ENCODE assay signal across 12 cellular contexts in the genomic region with DNA sequence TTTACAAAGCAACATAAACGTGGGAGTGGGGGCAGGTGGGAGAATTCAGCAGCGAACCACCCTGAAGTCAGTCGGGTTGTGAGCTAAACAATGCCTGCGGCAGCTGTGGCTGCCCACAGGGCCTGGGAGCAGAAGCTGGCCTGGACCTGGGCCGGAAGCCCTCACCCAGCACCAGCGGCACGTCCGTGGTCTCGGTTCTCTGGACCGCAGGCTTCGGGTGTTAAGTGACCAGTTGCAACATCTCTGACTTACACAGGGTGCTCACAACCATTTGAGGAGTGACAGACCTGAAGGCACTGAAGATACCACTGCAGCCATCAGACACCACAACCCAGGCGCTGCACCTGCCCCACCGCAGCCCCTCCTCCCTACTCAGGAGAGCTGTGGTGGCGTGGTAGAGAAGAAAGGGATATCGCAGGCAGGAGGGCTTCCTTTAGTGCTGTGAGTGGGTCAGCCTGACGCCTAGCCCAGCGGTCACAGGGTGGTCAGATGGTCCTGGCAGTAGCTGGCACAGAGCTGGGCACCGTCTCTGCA. TPM values are rescaled to one million over a fixed set of nuclear protein-coding genes. Genes with fewer than 3 reads are reported as not detected.
"Had no signal": no experiment of that assay in that cellular context is flagged by ENCODE, and none has a peak within 500 bp of the region (broad histone marks: within the 10 kb centered on the region; RNA-seq: fewer than 3 reads in every experiment).

No MANE protein-coding gene starts in this region.

- H3K27me3 Mint-ChIP-seq: stimulated activated memory B cell treated with anti-CD40 and anti-IgM and Interleukin-4, amounts not matched to agents 10 μg/mL and 1 μg/mL and 100 μg/mL, for 72 hours had no signal

- H3K9me3 Mint-ChIP-seq: activated naive CD4-positive, alpha-beta T cell treated with anti-CD3 and anti-CD28 coated beads, Interleukin-2, amount 10 ng/mL, durations not matched to agents 7 days and 5 days; activated T-helper 2 cell treated with anti-CD3 and anti-CD28 coated beads, Interferon-gamma antibody, Interleukin-2, Interleukin-4, amounts not matched to agents 10 μg/mL and 5 μg/mL and 100 μg/mL, durations not matched to agents 14 hours and 24 hours and 36 hours; stimulated activated memory B cell treated with anti-CD40 and anti-IgM and Interleukin-4, amounts not matched to agents 10 μg/mL and 1 μg/mL and 100 μg/mL, for 72 hours had no signal

- H3K4me3 ChIP-seq: colonic mucosa, esophagus squamous epithelium had no signal

- H3K27ac Mint-ChIP-seq: activated naive CD4-positive, alpha-beta T cell treated with anti-CD3 and anti-CD28 coated beads, Interleukin-2, amount 10 ng/mL, durations not matched to agents 7 days and 5 days; activated T-helper 2 cell treated with anti-CD3 and anti-CD28 coated beads, Interferon-gamma antibody, Interleukin-2, Interleukin-4, amounts not matched to agents 10 μg/mL and 5 μg/mL and 100 μg/mL, durations not matched to agents 14 hours and 24 hours and 36 hours; stimulated activated memory B cell treated with anti-CD40 and anti-IgM and Interleukin-4, amounts not matched to agents 10 μg/mL and 1 μg/mL and 100 μg/mL, for 72 hours had no signal

- H3K36me3 ChIP-seq: colonic mucosa, esophagus squamous epithelium had no signal

- H3K9me3 ChIP-seq: colonic mucosa, esophagus squamous epithelium had no signal

- H3K4me1 ChIP-seq: colonic mucosa had no signal

- H3K4me3 Mint-ChIP-seq: activated naive CD4-positive, alpha-beta T cell treated with anti-CD3 and anti-CD28 coated beads, Interleukin-2, amount 10 ng/mL, durations not matched to agents 7 days and 5 days; stimulated activated memory B cell treated with anti-CD40 and anti-IgM and Interleukin-4, amounts not matched to agents 10 μg/mL and 1 μg/mL and 100 μg/mL, for 72 hours had no signal

- H3K36me3 Mint-ChIP-seq: activated naive CD4-positive, alpha-beta T cell treated with anti-CD3 and anti-CD28 coated beads, Interleukin-2, amount 10 ng/mL, durations not matched to agents 7 days and 5 days had no signal

- DNase-seq: activated naive CD4-positive, alpha-beta T cell treated with anti-CD3 and anti-CD28 coated beads, Interleukin-2, amount 10 ng/mL, durations not matched to agents 7 days and 5 days; caudate nucleus; colonic mucosa; esophagus squamous epithelium; foreskin fibroblast; left colon; posterior cingulate gyrus; T-helper 2 cell; trophoblast cell had no signal

- H3K27ac ChIP-seq: colonic mucosa, esophagus squamous epithelium had no signal

RNA-seq across cellular contexts. Expression of gene CBFA2T3, which starts 33.8 kb away (rescaled TPM):
- total RNA-seq: lung microvascular endothelial cell had no signal
